ENCODE assay signal across 25 cellular contexts in genomic region chr18:45024357-45025107, GRCh38.
DNase-seq lines count a peak whose midpoint lies in the region; ATAC-seq lines count a peak whose summit lies in the region.
"Had no signal": no experiment of that assay in that cellular context is flagged by ENCODE, and none has a peak within 500 bp of the region (broad histone marks: within the 10 kb centered on the region; RNA-seq: fewer than 3 reads in every experiment).

No MANE protein-coding gene starts in this region.

- peak overlapping the region in 5 of 6 donors; percentile 9 to 69 (median 34) for H3K27ac Mint-ChIP-seq in naive B cell
- H3K27ac Mint-ChIP-seq: activated naive CD8-positive, alpha-beta T cell treated with anti-CD3 and anti-CD28 coated beads, Interleukin-2, amount 10 ng/mL, durations not matched to agents 7 days and 5 days; activated T-helper 2 cell treated with anti-CD3 and anti-CD28 coated beads, Interferon-gamma antibody, Interleukin-2, Interleukin-4, amounts not matched to agents 10 μg/mL and 5 μg/mL and 100 μg/mL, durations not matched to agents 14 hours and 24 hours and 36 hours; CD4-positive, alpha-beta memory T cell; neural progenitor cell had no signal

- H3K4me3 Mint-ChIP-seq in naive B cell, result peak overlapping the region in 2 of 8 donors; percentile 8 to 26
- H3K4me3 Mint-ChIP-seq: activated naive CD8-positive, alpha-beta T cell treated with anti-CD3 and anti-CD28 coated beads, Interleukin-2, amount 10 ng/mL, durations not matched to agents 7 days and 5 days; CD4-positive, alpha-beta memory T cell; neural progenitor cell had no signal

- DNase-seq in DMS79 (lab: John Stamatoyannopoulos, UW) (peak; percentile 20), SKM-1 (lab: John Stamatoyannopoulos, UW; ENCODE audit: unreplicated experiment) (peak; percentile 7), naive B cell (no peak), T1000 (lab: John Stamatoyannopoulos, UW) (no peak), cerebellar nuclear complex (lab: John Stamatoyannopoulos, UW) (no peak)
- no peak for DNase-seq in stimulated activated CD4-positive, alpha-beta T cell treated with anti-CD3 and anti-CD28 coated beads, Interleukin-12 subunit alpha, Interleukin-12 subunit beta, amount 100 ng/mL, for 4 hours
- DNase-seq: activated CD4-positive, alpha-beta T cell treated with anti-CD3 and anti-CD28 coated beads, Interleukin-2, amount 50 U/mL, for 4 hours; activated CD8-positive, alpha-beta memory T cell treated with anti-CD3 and anti-CD28 coated beads, Interleukin-2, amount 50 U/mL, for 48 hours; activated naive CD8-positive, alpha-beta T cell treated with anti-CD3 and anti-CD28 coated beads, Interleukin-2, amount 10 ng/mL, durations not matched to agents 7 days and 5 days; body of pancreas; CD4-positive, alpha-beta memory T cell; effector memory CD4-positive, alpha-beta T cell; esophagus squamous epithelium; islet precursor cell; mucosa of descending colon; NCI-H146; NCI-H774; posterior cingulate gyrus; sigmoid colon; stimulated activated CD8-positive, alpha-beta memory T cell treated with anti-CD3 and anti-CD28 coated beads, Interleukin-4, amount 100 ng/mL, for 48 hours; substantia nigra had no signal

- no peaks in the 10 kb centered on the region for H3K27me3 Mint-ChIP-seq in naive B cell
- H3K27me3 Mint-ChIP-seq: CD4-positive, alpha-beta memory T cell had no signal

- H3K4me1 Mint-ChIP-seq in naive B cell, result peaks cover 24 to 38% (median 38%) of the 10 kb centered on the region in 3 donors
- H3K4me1 Mint-ChIP-seq: activated naive CD8-positive, alpha-beta T cell treated with anti-CD3 and anti-CD28 coated beads, Interleukin-2, amount 10 ng/mL, durations not matched to agents 7 days and 5 days; CD4-positive, alpha-beta memory T cell had no signal

- peak; percentile 57 for ATAC-seq in HG02885 (IDR thresholded peaks at IDR 0.05; ENCODE audit: poor library complexity, unreplicated experiment)
- peak; percentile 38 to 52 for ATAC-seq in naive B cell (ENCODE audit: low read depth in 2 of 2)
- ATAC-seq: body of pancreas, mucosa of descending colon, Panc1 had no signal

- H3K36me3 Mint-ChIP-seq in naive B cell, result peaks cover 0 to 10% of the 10 kb centered on the region in 2 donors
- H3K36me3 Mint-ChIP-seq: activated naive CD8-positive, alpha-beta T cell treated with anti-CD3 and anti-CD28 coated beads, Interleukin-2, amount 10 ng/mL, durations not matched to agents 7 days and 5 days; CD4-positive, alpha-beta memory T cell; neural progenitor cell had no signal

- H3K9me3 Mint-ChIP-seq in naive B cell, result peaks cover 0 to 8% (median 0%) of the 10 kb centered on the region in 7 donors
- H3K9me3 Mint-ChIP-seq: activated naive CD8-positive, alpha-beta T cell treated with anti-CD3 and anti-CD28 coated beads, Interleukin-2, amount 10 ng/mL, durations not matched to agents 7 days and 5 days; activated T-helper 2 cell treated with anti-CD3 and anti-CD28 coated beads, Interferon-gamma antibody, Interleukin-2, Interleukin-4, amounts not matched to agents 10 μg/mL and 5 μg/mL and 100 μg/mL, durations not matched to agents 14 hours and 24 hours and 36 hours had no signal

Comparison
In these comparisons a context has a peak if more than half of its experiments do, and no peak if none do; other contexts are left out.
1. DNase-seq: peak in DMS79 (single experiment) and SKM-1 (single experiment); none in naive B cell (single experiment), stimulated activated CD4-positive, alpha-beta T cell treated with anti-CD3 and anti-CD28 coated beads, Interleukin-12 subunit alpha, Interleukin-12 subunit beta, amount 100 ng/mL, for 4 hours (single experiment), T1000 (single experiment) and cerebellar nuclear complex (0 of 2).